ENCODE assay signal across 22 cellular contexts in the genomic region with DNA sequence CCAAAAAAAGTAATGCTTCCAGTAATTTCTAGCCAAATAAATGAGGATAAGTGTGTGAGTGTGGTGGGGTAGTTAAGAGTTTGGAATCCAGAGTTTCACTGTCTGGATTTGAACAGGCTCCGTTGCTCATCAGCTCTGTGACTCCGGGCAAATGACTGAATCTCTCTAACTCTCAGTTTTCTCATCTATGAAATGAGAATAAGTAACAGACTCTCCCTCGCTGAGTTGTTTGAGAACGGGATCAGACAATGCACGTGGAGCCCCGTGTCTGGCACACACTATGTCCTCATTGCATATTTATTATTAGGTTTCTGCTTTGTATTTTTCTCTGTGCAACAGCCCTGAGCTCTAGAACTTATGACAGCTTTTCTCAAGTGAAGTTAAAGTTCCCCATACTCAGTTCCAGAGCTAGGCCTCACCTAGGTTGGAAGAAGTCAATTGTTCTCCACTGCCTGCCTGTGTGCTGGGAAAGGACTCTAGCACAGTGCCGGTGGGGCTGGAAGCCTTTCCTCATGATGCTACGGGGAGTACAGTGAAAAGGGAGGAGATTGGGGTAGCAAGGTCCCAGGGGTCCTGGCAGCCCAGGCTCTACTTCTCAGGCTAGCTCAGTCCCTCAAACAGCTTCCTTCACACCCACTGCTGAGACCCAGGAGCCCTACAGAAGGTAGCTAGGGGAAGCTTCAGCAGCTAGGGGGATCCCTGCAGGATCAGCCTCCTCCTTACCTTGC. TPM values are rescaled to one million over a fixed set of nuclear protein-coding genes. Genes with fewer than 3 reads are reported as not detected.
A peak's percentile ranks its signal among the peaks of the same experiment; 100 is the strongest.
DNase-seq lines count a peak whose midpoint lies in the region; ATAC-seq and TF ChIP-seq lines count a peak whose summit lies in the region.
"Had no signal": no experiment of that assay in that cellular context is flagged by ENCODE, and none has a peak within 500 bp of the region (broad histone marks: within the 10 kb centered on the region; RNA-seq: fewer than 3 reads in every experiment).

No MANE protein-coding gene starts in this region.

- no peak overlapping the region for H4K8ac ChIP-seq in mesendoderm (ENCODE audit: low read depth, low read length)

- TF ChIP-seq POLR2A in GM18505 (IDR thresholded peaks at IDR 0.05; ENCODE audit: borderline replicate concordance, extremely low read depth, insufficient read depth, insufficient read length), result no peak

- no peak overlapping the region for H3K9ac ChIP-seq in mesendoderm (ENCODE audit: low read length)

- no peak overlapping the region for H3K56ac ChIP-seq in mesendoderm (ENCODE audit: low read length)

- DNase-seq in CD4-positive, CD25-positive, alpha-beta regulatory T cell, result peak in 1 of 3 donors; percentile 43
- DNase-seq in CD4-positive, alpha-beta memory T cell, result no peak
- no peak for DNase-seq in activated CD8-positive, alpha-beta T cell treated with anti-CD3 and anti-CD28 coated beads, Interleukin-2, amount 10 ng/mL, durations not matched to agents 7 days and 5 days
- no peak for DNase-seq in mesendoderm
- DNase-seq in HAP-1 (ENCODE audit: low spot score in 2 of 2), result no peak
- DNase-seq in left ventricle myocardium superior, result no peak
- DNase-seq: aorta; H7; NCI-H1694; NCI-H69; stimulated activated naive B cell treated with anti-CD40 and anti-IgM and Interleukin-4, amounts not matched to agents 10 μg/mL and 1 μg/mL and 100 μg/mL, for 72 hours; SW 1271 had no signal

- no peak overlapping the region for H3K18ac ChIP-seq in mesendoderm (ENCODE audit: low read length)

- peaks cover 22 to 65% (median 40%) of the 10 kb centered on the region in 4 donors for H3K4me1 Mint-ChIP-seq in CD4-positive, CD25-positive, alpha-beta regulatory T cell
- H3K4me1 Mint-ChIP-seq in CD4-positive, alpha-beta memory T cell, result peaks cover 40 to 90% (median 57%) of the 10 kb centered on the region in 4 donors
- H3K4me1 Mint-ChIP-seq in activated CD8-positive, alpha-beta T cell treated with anti-CD3 and anti-CD28 coated beads, Interleukin-2, amount 10 ng/mL, durations not matched to agents 7 days and 5 days (ENCODE audit: low read depth), result peaks cover 45% of the 10 kb centered on the region

- no peak for ATAC-seq in CD4-positive, CD25-positive, alpha-beta regulatory T cell (ENCODE audit: low read depth in 2 of 2)
- no peak for ATAC-seq in activated CD8-positive, alpha-beta T cell treated with anti-CD3 and anti-CD28 coated beads, Interleukin-2, amount 10 ng/mL, durations not matched to agents 7 days and 5 days
- no peak for ATAC-seq in left ventricle myocardium superior
- ATAC-seq in GM18505 (IDR thresholded peaks at IDR 0.05; ENCODE audit: unreplicated experiment), result no peak
- ATAC-seq: K562, Right ventricle myocardium inferior, sciatic nerve had no signal

- intact Hi-C loops in CD4-positive, alpha-beta memory T cell (cut with micrococcal nuclease), result loop anchor here (5.0 kb wide), 1 partner anchor 67 kb away; no protein-coding TSS in a partner anchor
- intact Hi-C loops in left ventricle myocardium superior (cut with micrococcal nuclease), result no loop called here

- peak overlapping the region; percentile 73 to 87 (median 82) for H3K4me3 Mint-ChIP-seq in CD4-positive, CD25-positive, alpha-beta regulatory T cell
- peak overlapping the region; percentile 62 to 91 (median 76) for H3K4me3 Mint-ChIP-seq in CD4-positive, alpha-beta memory T cell
- peak overlapping the region; percentile 2 for H3K4me3 Mint-ChIP-seq in activated CD8-positive, alpha-beta T cell treated with anti-CD3 and anti-CD28 coated beads, Interleukin-2, amount 10 ng/mL, durations not matched to agents 7 days and 5 days
- H3K4me3 Mint-ChIP-seq: stimulated activated naive B cell treated with anti-CD40 and anti-IgM and Interleukin-4, amounts not matched to agents 10 μg/mL and 1 μg/mL and 100 μg/mL, for 72 hours had no signal

- H3K79me2 ChIP-seq in mesendoderm (ENCODE audit: control insufficient read depth, insufficient read depth, low read length), result no peaks in the 10 kb centered on the region

- H3K23ac ChIP-seq in mesendoderm (ENCODE audit: low read length), result peak overlapping the region; percentile 66

- no peak overlapping the region for H2BK120ac ChIP-seq in mesendoderm (ENCODE audit: low read depth, low read length)

- no peak overlapping the region for H3K4me2 ChIP-seq in mesendoderm (ENCODE audit: low read length)

- H3K4me3 ChIP-seq in CD4-positive, CD25-positive, alpha-beta regulatory T cell (ENCODE audit: low read depth, low read length), result peak overlapping the region; percentile 79
- peak overlapping the region; percentile 2 to 41 for H3K4me3 ChIP-seq in CD4-positive, alpha-beta memory T cell (ENCODE audit: low read length in 2 of 2)
- no peak overlapping the region for H3K4me3 ChIP-seq in mesendoderm (ENCODE audit: low read length)
- no peak overlapping the region for H3K4me3 ChIP-seq in HAP-1
- H3K4me3 ChIP-seq: K562, tibial nerve had no signal

- H3K36me3 Mint-ChIP-seq in CD4-positive, CD25-positive, alpha-beta regulatory T cell, result peaks cover 13% of the 10 kb centered on the region
- peaks cover 7 to 35% of the 10 kb centered on the region in 2 donors for H3K36me3 Mint-ChIP-seq in CD4-positive, alpha-beta memory T cell
- peaks cover 25% of the 10 kb centered on the region for H3K36me3 Mint-ChIP-seq in activated CD8-positive, alpha-beta T cell treated with anti-CD3 and anti-CD28 coated beads, Interleukin-2, amount 10 ng/mL, durations not matched to agents 7 days and 5 days (ENCODE audit: low read depth)
- H3K36me3 Mint-ChIP-seq: stimulated activated naive B cell treated with anti-CD40 and anti-IgM and Interleukin-4, amounts not matched to agents 10 μg/mL and 1 μg/mL and 100 μg/mL, for 72 hours had no signal

- no peak overlapping the region for H2AK5ac ChIP-seq in mesendoderm (ENCODE audit: low read length)

- no peaks in the 10 kb centered on the region for H3K9me3 ChIP-seq in CD4-positive, CD25-positive, alpha-beta regulatory T cell (ENCODE audit: control insufficient read depth in 2 of 2, low read length in 2 of 2)
- H3K9me3 ChIP-seq in CD4-positive, alpha-beta memory T cell (ENCODE audit: control insufficient read depth in 1 of 2, low read length in 2 of 2), result no peaks in the 10 kb centered on the region
- no peaks in the 10 kb centered on the region for H3K9me3 ChIP-seq in HAP-1
- H3K9me3 ChIP-seq: tibial nerve had no signal

- H3K27me3 Mint-ChIP-seq in CD4-positive, CD25-positive, alpha-beta regulatory T cell, result no peaks in the 10 kb centered on the region
- H3K27me3 Mint-ChIP-seq in CD4-positive, alpha-beta memory T cell, result no peaks in the 10 kb centered on the region
- no peaks in the 10 kb centered on the region for H3K27me3 Mint-ChIP-seq in activated CD8-positive, alpha-beta T cell treated with anti-CD3 and anti-CD28 coated beads, Interleukin-2, amount 10 ng/mL, durations not matched to agents 7 days and 5 days (ENCODE audit: low read depth)

- H3K36me3 ChIP-seq in CD4-positive, CD25-positive, alpha-beta regulatory T cell (ENCODE audit: control insufficient read depth, insufficient read depth, low read length), result no peaks in the 10 kb centered on the region
- H3K36me3 ChIP-seq in CD4-positive, alpha-beta memory T cell (ENCODE audit: insufficient read depth, low read length), result no peaks in the 10 kb centered on the region
- H3K36me3 ChIP-seq in mesendoderm (ENCODE audit: control insufficient read depth, insufficient read depth, low read length) (no peaks in the 10 kb centered on the region), HAP-1 (replicated peaks) (no peaks in the 10 kb centered on the region)
- H3K36me3 ChIP-seq: tibial nerve had no signal

- H2BK5ac ChIP-seq in mesendoderm (ENCODE audit: low read length), result no peak overlapping the region

- no peak overlapping the region for H2BK15ac ChIP-seq in mesendoderm (replicated peaks; ENCODE audit: low read depth)

- WGBS in mesendoderm (ENCODE audit: extremely low coverage, insufficient coverage, low lambda C conversion rate), result no CpG with 5 or more reads among the region's 8 CpGs

- H3K9me3 Mint-ChIP-seq in CD4-positive, CD25-positive, alpha-beta regulatory T cell, result peaks cover 0 to 2% (median 0%) of the 10 kb centered on the region in 7 donors
- H3K9me3 Mint-ChIP-seq in CD4-positive, alpha-beta memory T cell, result no peaks in the 10 kb centered on the region
- no peaks in the 10 kb centered on the region for H3K9me3 Mint-ChIP-seq in activated CD8-positive, alpha-beta T cell treated with anti-CD3 and anti-CD28 coated beads, Interleukin-2, amount 10 ng/mL, durations not matched to agents 7 days and 5 days (ENCODE audit: insufficient read depth)

- H3K27ac Mint-ChIP-seq in CD4-positive, CD25-positive, alpha-beta regulatory T cell, result peak overlapping the region; percentile 88 to 99 (median 93)
- H3K27ac Mint-ChIP-seq in CD4-positive, alpha-beta memory T cell, result peak overlapping the region; percentile 92 to 98 (median 96)
- peak overlapping the region; percentile 89 for H3K27ac Mint-ChIP-seq in activated CD8-positive, alpha-beta T cell treated with anti-CD3 and anti-CD28 coated beads, Interleukin-2, amount 10 ng/mL, durations not matched to agents 7 days and 5 days
- H3K27ac Mint-ChIP-seq: stimulated activated naive B cell treated with anti-CD40 and anti-IgM and Interleukin-4, amounts not matched to agents 10 μg/mL and 1 μg/mL and 100 μg/mL, for 72 hours had no signal

- no peaks in the 10 kb centered on the region for H3K27me3 ChIP-seq in CD4-positive, CD25-positive, alpha-beta regulatory T cell (ENCODE audit: control insufficient read depth, insufficient read depth, low read length)
- no peaks in the 10 kb centered on the region for H3K27me3 ChIP-seq in CD4-positive, alpha-beta memory T cell (ENCODE audit: insufficient read depth, low read length)
- no peaks in the 10 kb centered on the region for H3K27me3 ChIP-seq in mesendoderm (ENCODE audit: insufficient read depth, low read length, poor library complexity)
- H3K27me3 ChIP-seq in HAP-1 (ENCODE audit: low read depth), result no peaks in the 10 kb centered on the region
- H3K27me3 ChIP-seq: tibial nerve had no signal

- CTCF ChIA-PET in CD4-positive, alpha-beta memory T cell (lab: Charles Lee; ENCODE audit: partially characterized antibody), result interaction anchor here (0.7 to 4.6 kb wide), 14 partner anchors 8 to 450 kb away, joined by 3 to 28 read pairs (median 3); a partner anchor contains a TSS
- CTCF ChIA-PET in activated CD8-positive, alpha-beta T cell treated with anti-CD3 and anti-CD28 coated beads, Interleukin-2, amount 10 ng/mL, durations not matched to agents 7 days and 5 days (lab: Charles Lee), result interaction anchor here (0.6 to 2.9 kb wide), 12 partner anchors 9 to 171 kb away, joined by 3 to 12 read pairs (median 3); no protein-coding TSS in a partner anchor

- H3K4me1 ChIP-seq in CD4-positive, CD25-positive, alpha-beta regulatory T cell (ENCODE audit: control insufficient read depth, insufficient read depth, low read length, poor library complexity, severe bottlenecking), result peaks cover 49% of the 10 kb centered on the region
- H3K4me1 ChIP-seq in CD4-positive, alpha-beta memory T cell (ENCODE audit: insufficient read depth, low read length), result peaks cover 51% of the 10 kb centered on the region
- no peaks in the 10 kb centered on the region for H3K4me1 ChIP-seq in mesendoderm (ENCODE audit: control insufficient read depth, low read depth, low read length)
- H3K4me1 ChIP-seq in HAP-1, result no peaks in the 10 kb centered on the region
- H3K4me1 ChIP-seq: tibial nerve had no signal

- H4K5ac ChIP-seq in mesendoderm (ENCODE audit: low read length), result no peak overlapping the region

- peak overlapping the region; percentile 89 for H3K27ac ChIP-seq in CD4-positive, CD25-positive, alpha-beta regulatory T cell (ENCODE audit: insufficient read depth, low read length, poor library complexity, severe bottlenecking)
- peak overlapping the region; percentile 53 for H3K27ac ChIP-seq in CD4-positive, alpha-beta memory T cell (ENCODE audit: low read depth, low read length)
- H3K27ac ChIP-seq in mesendoderm (ENCODE audit: low read depth, low read length), result no peak overlapping the region
- H3K27ac ChIP-seq: tibial nerve had no signal

- no peak overlapping the region for H3K4ac ChIP-seq in mesendoderm (ENCODE audit: low read depth, low read length)

- in situ Hi-C loops in HAP-1 (cut with MboI; ENCODE audit: low sequenced_read_pairs), result no loop called here

- H3K79me1 ChIP-seq in mesendoderm (ENCODE audit: low read length), result no peaks in the 10 kb centered on the region

- POLR2A ChIA-PET in CD4-positive, alpha-beta memory T cell (lab: Charles Lee; ENCODE audit: partially characterized antibody), result interaction anchor here (0.9 to 2.5 kb wide), 21 partner anchors 9 to 696 kb away, joined by 3 to 32 read pairs (median 4); a partner anchor contains a TSS
- POLR2A ChIA-PET in activated CD8-positive, alpha-beta T cell treated with anti-CD3 and anti-CD28 coated beads, Interleukin-2, amount 10 ng/mL, durations not matched to agents 7 days and 5 days (lab: Charles Lee), result interaction anchor here (0.5 to 2.4 kb wide), 8 partner anchors 13 to 228 kb away, joined by 3 to 13 read pairs (median 4); a partner anchor contains a TSS

RNA-seq across cellular contexts. Expression of a gene that starts 1.7 kb away (rescaled TPM):
- total RNA-seq in CD4-positive, CD25-positive, alpha-beta regulatory T cell, result 195 TPM
- polyA plus RNA-seq in CD4-positive, CD25-positive, alpha-beta regulatory T cell, result 10 to 100 TPM; 33.0 to 45.2 (median 38.2) TPM
- total RNA-seq in CD4-positive, alpha-beta memory T cell, result 10 to 100 TPM; 52.9 to 53.2 TPM
- 10 to 100 TPM; 28.1 to 29.1 TPM for polyA plus RNA-seq in CD4-positive, alpha-beta memory T cell
- 10 to 100 TPM; 31.1 to 32.6 TPM for total RNA-seq in activated CD8-positive, alpha-beta T cell treated with anti-CD3 and anti-CD28 coated beads, Interleukin-2, amount 10 ng/mL, durations not matched to agents 7 days and 5 days
- polyA plus RNA-seq in mesendoderm (2013, experiment 1 of 2), result 0.03 TPM
- polyA plus RNA-seq in mesendoderm (2013, experiment 2 of 2), result 0.01 TPM
- not detected for total RNA-seq in left ventricle myocardium superior
- total RNA-seq: frontal cortex, H7, K562, lung microvascular endothelial cell, myocyte, OCI-LY7, Right ventricle myocardium inferior, sciatic nerve had no signal
- polyA plus RNA-seq: K562, keratinocyte had no signal

Comparison
In these comparisons a context has a peak if more than half of its experiments do, and no peak if none do; other contexts are left out.
1. H3K4me3 ChIP-seq: peak in CD4-positive, CD25-positive, alpha-beta regulatory T cell (single experiment) and CD4-positive, alpha-beta memory T cell (2 of 2); none in mesendoderm (single experiment) and HAP-1 (single experiment).
2. H3K4me3 Mint-ChIP-seq: peak in every context shown above with its lines; median percentile 82 in CD4-positive, CD25-positive, alpha-beta regulatory T cell; 76 in CD4-positive, alpha-beta memory T cell; 2 in activated CD8-positive, alpha-beta T cell treated with anti-CD3 and anti-CD28 coated beads, Interleukin-2, amount 10 ng/mL, durations not matched to agents 7 days and 5 days.
3. RNA of a gene that starts 1.7 kb away (total RNA-seq): 195 TPM in CD4-positive, CD25-positive, alpha-beta regulatory T cell (single experiment), 52.9 to 53.2 TPM in CD4-positive, alpha-beta memory T cell and 31.1 to 32.6 TPM in activated CD8-positive, alpha-beta T cell treated with anti-CD3 and anti-CD28 coated beads, Interleukin-2, amount 10 ng/mL, durations not matched to agents 7 days and 5 days; not detected in left ventricle myocardium superior (single experiment); every median in the first group is over 10 times any median in the second.
4. Peak in every context shown above with its lines, with median percentiles within 50 percentile points of each other: H3K27ac Mint-ChIP-seq.